Comparison of ENCODE assay signal across 2 cellular contexts in genomic region chr15:48437178-48437577, GRCh38.
TF ChIP-seq lines count a peak whose summit lies in the region.

No MANE protein-coding gene starts in this region.

TF ChIP-seq in SK-N-SH, 30 proteins besides CTCF, POLR2A, EP300 and RAD21:
- TF ChIP-seq REST (IDR thresholded peaks at IDR 0.05; ENCODE audit: low read depth, low read length) (peak; percentile 45; the same call in 1 of the 2 replicates), USF1 (IDR thresholded peaks at IDR 0.05; ENCODE audit: borderline replicate concordance, low read depth) (no peak), NFIC (IDR thresholded peaks at IDR 0.05; ENCODE audit: borderline replicate concordance) (peak; percentile 43), PBX3 (IDR thresholded peaks at IDR 0.05) (no peak), MEF2A (IDR thresholded peaks at IDR 0.05; ENCODE audit: borderline replicate concordance, low read depth) (no peak), TAF1 (IDR thresholded peaks at IDR 0.05; ENCODE audit: borderline replicate concordance, low read depth, low read length) (no peak)

TF ChIP-seq in SK-N-SH treated with all-trans-retinoic acid at 6 μM for 48 hours, 23 proteins besides CTCF, POLR2A, EP300 and RAD21 (continued from another document):
- TF ChIP-seq GLIS3 (CRISPR knock-in tag; IDR thresholded peaks at IDR 0.05) (no peak), PATZ1 (CRISPR knock-in tag; IDR thresholded peaks at IDR 0.05; ENCODE audit: borderline replicate concordance) (no peak), PPARA (CRISPR knock-in tag; IDR thresholded peaks at IDR 0.05; ENCODE audit: borderline replicate concordance) (no peak), RARB (CRISPR knock-in tag; IDR thresholded peaks at IDR 0.05) (no peak), ZNF8 (CRISPR knock-in tag; IDR thresholded peaks at IDR 0.05) (no peak), POU6F1 (CRISPR knock-in tag; IDR thresholded peaks at IDR 0.05; ENCODE audit: borderline replicate concordance, low read depth) (no peak)
